Comparison of ENCODE assay signal across 14 cellular contexts in the genomic region with DNA sequence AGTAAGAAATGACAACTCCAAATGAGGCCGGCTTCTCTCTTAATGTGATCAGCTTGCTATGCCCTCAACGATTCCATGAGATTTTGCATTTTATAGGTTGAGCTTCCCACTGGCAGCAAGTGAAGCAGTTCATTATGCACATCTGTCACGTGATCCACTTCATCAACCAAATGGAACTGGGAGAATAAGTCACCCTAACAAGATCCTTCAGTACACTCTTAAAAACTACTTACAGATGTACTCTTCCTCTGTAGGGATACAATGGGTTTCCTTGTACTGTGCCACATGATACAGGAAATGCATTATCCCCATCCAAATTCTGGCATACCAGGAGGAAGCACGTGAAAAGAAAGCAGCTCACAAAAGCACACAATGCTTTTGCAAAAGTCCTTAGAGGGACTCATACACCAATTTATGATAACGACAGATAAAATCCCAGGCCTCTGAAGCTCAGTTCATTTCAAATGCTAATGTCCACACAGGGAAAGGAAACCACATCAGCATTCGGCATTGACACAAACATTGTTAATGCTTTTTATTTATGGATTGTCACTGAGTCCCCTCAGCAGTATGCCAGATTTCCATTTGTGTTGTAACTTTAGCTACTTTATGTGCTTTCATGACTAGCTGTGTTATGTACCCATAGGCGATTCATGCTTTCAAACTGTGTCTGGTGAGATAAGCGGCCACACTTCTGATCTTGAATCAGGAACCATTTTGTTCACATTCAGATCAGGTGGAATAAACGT. TPM values are rescaled to one million over a fixed set of nuclear protein-coding genes. Genes with fewer than 3 reads are reported as not detected.
DNase-seq lines count a peak whose midpoint lies in the region; ATAC-seq and TF ChIP-seq lines count a peak whose summit lies in the region.
"Had no signal": no experiment of that assay in that cellular context is flagged by ENCODE, and none has a peak within 500 bp of the region (broad histone marks: within the 10 kb centered on the region; RNA-seq: fewer than 3 reads in every experiment).

No MANE protein-coding gene starts in this region.

- no peak for DNase-seq in Right ventricle myocardium superior
- DNase-seq in left cardiac atrium, result no peak
- DNase-seq in SK-MEL-5 (ENCODE audit: low read depth, low spot score), result peak; percentile 100
- DNase-seq in inferior parietal cortex (ENCODE audit: extremely low spot score), result peak; percentile 58
- DNase-seq in vagina (ENCODE audit: extremely low spot score in 2 of 2), result no peak
- no peak for DNase-seq in activated T-cell treated with anti-CD3 and anti-CD28 coated beads, Interleukin-2, amount 50 U/mL, for 48 hours
- DNase-seq in OCI-M2 (lab: John Stamatoyannopoulos, UW; ENCODE audit: unreplicated experiment), result no peak
- DNase-seq: activated CD4-positive, alpha-beta memory T cell treated with anti-CD3 and anti-CD28 coated beads for 36 hours; HCEC 1CT; MV-4-11; ovary; stimulated activated CD4-positive, alpha-beta T cell treated with anti-CD3 and anti-CD28 coated beads, Interleukin-4, amount 100 ng/mL, for 24 hours had no signal

- no peaks in the 10 kb centered on the region for H3K36me3 ChIP-seq in vagina
- H3K36me3 ChIP-seq: ovary had no signal

- in situ Hi-C loops in SK-MEL-5 (cut with HindIII; ENCODE audit: low pct_unique_long_range_greater_than_20kb, low sequenced_read_pairs), result no loop called here

- H3K4me1 ChIP-seq in vagina, result peaks cover 25% of the 10 kb centered on the region

- ATAC-seq in Right ventricle myocardium superior (ENCODE audit: poor library complexity), result peak; percentile 24
- no peak for ATAC-seq in left cardiac atrium
- ATAC-seq in HG03378 (IDR thresholded peaks at IDR 0.05; ENCODE audit: unreplicated experiment), result no peak

- H3K27ac ChIP-seq in vagina, result peak overlapping the region; percentile 31
- H3K27ac ChIP-seq: ovary, SJSA1 had no signal

- no peak overlapping the region for H3K4me3 ChIP-seq in vagina
- H3K4me3 ChIP-seq: ovary, SJSA1 had no signal

- TF ChIP-seq POLR2A in vagina (IDR thresholded peaks at IDR 0.05), result no peak

- H3K9me3 ChIP-seq in vagina, result no peaks in the 10 kb centered on the region
- H3K9me3 ChIP-seq: ovary, SJSA1 had no signal

- TF ChIP-seq CTCF in vagina (IDR thresholded peaks at IDR 0.05), result no peak

- no peaks in the 10 kb centered on the region for H3K27me3 ChIP-seq in vagina
- H3K27me3 ChIP-seq: ovary, SJSA1 had no signal

- intact Hi-C loops in Right ventricle myocardium superior (cut with DNase I) (no loop called here), left cardiac atrium (cut with DNase I) (no loop called here), vagina (cut with DNase I) (no loop called here)

RNA-seq across cellular contexts. Expression of a gene that starts 58.1 kb away (rescaled TPM):
- total RNA-seq in Right ventricle myocardium superior, result 9.1 TPM
- total RNA-seq in left cardiac atrium, result 10 to 100 TPM; 14.2 to 24.7 TPM
- total RNA-seq in SK-MEL-5 (2014; rRNA removed; shearing (Covaris generic)), result 41.2 and 48.4 TPM in 2 replicates
- polyA plus RNA-seq in SK-MEL-5 (2015; cell fraction: cytosol; rRNA removed), result 29.5 and 39.8 TPM in 2 replicates
- polyA plus RNA-seq in SK-MEL-5 (2015; cell fraction: nucleus; rRNA removed), result 57.8 and 62.2 TPM in 2 replicates
- total RNA-seq in vagina, result 33.9 TPM

Comparison
In these comparisons a context has a peak if more than half of its experiments do, and no peak if none do; other contexts are left out.
1. DNase-seq: peak in SK-MEL-5 (single experiment) and inferior parietal cortex (single experiment); none in Right ventricle myocardium superior (single experiment), left cardiac atrium (single experiment), vagina (0 of 2), activated T-cell treated with anti-CD3 and anti-CD28 coated beads, Interleukin-2, amount 50 U/mL, for 48 hours (0 of 2) and OCI-M2 (single experiment).